Comparison of ENCODE assay signal across 16 cellular contexts in the genomic region with DNA sequence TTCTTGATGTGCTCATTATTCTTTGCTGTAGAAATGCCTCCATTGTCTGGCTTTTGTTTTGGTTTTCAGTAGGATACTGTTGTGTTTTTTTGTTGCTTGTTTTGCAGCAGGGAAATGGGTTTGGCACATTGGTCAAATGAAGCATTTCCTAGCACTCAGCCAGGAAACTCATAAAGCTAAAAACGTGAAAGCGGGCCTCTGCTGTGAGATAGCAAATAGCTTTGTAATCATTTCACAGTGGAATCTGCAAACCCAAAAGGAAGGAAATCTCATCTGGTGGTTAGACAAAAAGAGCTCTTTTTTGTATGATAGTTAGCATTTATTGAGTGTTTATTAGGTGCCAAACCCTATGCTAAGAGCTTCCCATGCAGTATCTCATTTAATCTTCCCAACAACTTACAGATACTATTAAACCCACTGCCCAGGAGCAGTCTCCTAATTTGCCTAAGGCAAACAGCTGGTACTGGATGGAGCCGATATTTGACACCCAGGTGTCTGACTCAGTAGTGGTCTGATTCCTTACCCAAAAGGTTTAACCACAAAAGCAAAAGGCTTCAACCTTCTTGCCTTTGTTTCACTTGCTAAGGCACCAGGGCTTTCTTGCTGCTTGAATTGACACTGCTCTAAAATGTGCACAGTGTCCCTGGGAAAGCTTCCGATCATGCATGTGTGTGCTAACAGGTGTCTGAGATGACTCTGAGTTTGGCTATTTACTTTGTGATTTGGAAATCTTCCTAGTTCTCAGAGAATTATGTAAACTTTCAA.
A peak's percentile ranks its signal among the peaks of the same experiment; 100 is the strongest.
DNase-seq lines count a peak whose midpoint lies in the region; ATAC-seq, FAIRE-seq and TF ChIP-seq lines count a peak whose summit lies in the region.
"Had no signal": no experiment of that assay in that cellular context is flagged by ENCODE, and none has a peak within 500 bp of the region (broad histone marks: within the 10 kb centered on the region; RNA-seq: fewer than 3 reads in every experiment).

No MANE protein-coding gene starts in this region.

- H2AK5ac ChIP-seq in H9 (ENCODE audit: insufficient read length, low read length): no peak overlapping the region

- no peak overlapping the region for H3K14ac ChIP-seq in H9 (ENCODE audit: insufficient read depth, low read length)

- H3K4ac ChIP-seq in H9 (ENCODE audit: low read depth, low read length): no peak overlapping the region

- H3K27ac ChIP-seq in DND-41 (ENCODE audit: low read length) (no peak overlapping the region), H9 (ENCODE audit: insufficient read length, low read depth, low read length) (no peak overlapping the region), small intestine (ENCODE audit: low read depth in 1 of 2, low read length in 1 of 2) (no peak overlapping the region)
- H3K27ac ChIP-seq: parathyroid adenoma, uterus had no signal

- H3K79me1 ChIP-seq in H9 (ENCODE audit: insufficient read depth, low read depth, low read length, poor library complexity, severe bottlenecking): no peaks in the 10 kb centered on the region

- H3K4me1 ChIP-seq in DND-41 (ENCODE audit: insufficient read depth, low read length): no peaks in the 10 kb centered on the region
- peaks cover 5% of the 10 kb centered on the region; the same call in 1 of the 2 replicates for H3K4me1 ChIP-seq in H9 (ENCODE audit: insufficient read depth, low read length)
- H3K4me1 ChIP-seq in small intestine (ENCODE audit: control insufficient read depth in 2 of 2, insufficient read depth in 1 of 2, low read depth in 1 of 2, low read length in 1 of 2): no peaks in the 10 kb centered on the region
- H3K4me1 ChIP-seq: parathyroid adenoma, uterus had no signal

- H3K23me2 ChIP-seq in H9 (ENCODE audit: insufficient read length, low read depth, low read length, poor library complexity, severe bottlenecking): no peaks in the 10 kb centered on the region

- H4K20me1 ChIP-seq in DND-41 (ENCODE audit: insufficient read depth, low read length): no peaks in the 10 kb centered on the region
- no peaks in the 10 kb centered on the region for H4K20me1 ChIP-seq in H9 (ENCODE audit: control insufficient read depth, insufficient read depth, insufficient read length)

- no peak overlapping the region for H2BK120ac ChIP-seq in H9 (ENCODE audit: low read depth, low read length, poor library complexity, severe bottlenecking)

- H3K9me3 Mint-ChIP-seq in H9 (peaks cover 0 to 6% of the 10 kb centered on the region in 2 experiments; a peak in 2 of 5 replicates), WTC11 (peaks cover 18% of the 10 kb centered on the region)

- H3K79me2 ChIP-seq in DND-41 (ENCODE audit: insufficient read depth, low read length) (no peaks in the 10 kb centered on the region), H9 (ENCODE audit: insufficient read depth, low read length) (no peaks in the 10 kb centered on the region)
- H3K79me2 ChIP-seq: parathyroid adenoma had no signal

- H3K9me3 ChIP-seq in DND-41 (ENCODE audit: insufficient read depth, low read length, severe bottlenecking): no peaks in the 10 kb centered on the region
- no peaks in the 10 kb centered on the region for H3K9me3 ChIP-seq in H9 (ENCODE audit: control insufficient read depth, low read depth, low read length)
- no peaks in the 10 kb centered on the region for H3K9me3 ChIP-seq in small intestine (ENCODE audit: control insufficient read depth, low read depth)
- H3K9me3 ChIP-seq: uterus had no signal

- H3K9ac ChIP-seq in DND-41 (ENCODE audit: low read depth, low read length) (no peak overlapping the region), H9 (ENCODE audit: extremely low read depth, insufficient read length, low read length) (no peak overlapping the region)
- H3K9ac ChIP-seq: parathyroid adenoma had no signal

- H3K4me3 Mint-ChIP-seq in H9 (no peak overlapping the region), WTC11 (no peak overlapping the region)

- H3K56ac ChIP-seq in H9 (ENCODE audit: insufficient read length, low read depth, low read length): no peak overlapping the region

- no peak overlapping the region for H4K5ac ChIP-seq in H9 (ENCODE audit: insufficient read length, low read depth, low read length)

- H3K4me1 Mint-ChIP-seq in H9 (peaks cover 21% of the 10 kb centered on the region in 2 experiments), WTC11 (peaks cover 24% of the 10 kb centered on the region)

- no peak overlapping the region for H2BK5ac ChIP-seq in H9 (ENCODE audit: insufficient read length, low read length)

- CTCF ChIA-PET in WTC11 (lab: Charles Lee): interaction anchor here (1.1 kb wide), 1 partner anchor 14 kb away, joined by 3 read pairs; no protein-coding TSS in a partner anchor

- POLR2A ChIA-PET in WTC11 (lab: Charles Lee): no interaction called here

- H3K4me3 ChIP-seq in DND-41 (ENCODE audit: low read depth in 1 of 2, low read length in 2 of 2): no peak overlapping the region
- H3K4me3 ChIP-seq in small intestine (ENCODE audit: low read depth in 1 of 2, low read length in 2 of 2): no peak overlapping the region
- H3K4me3 ChIP-seq: uterus had no signal

- no peak overlapping the region for H4K91ac ChIP-seq in H9 (ENCODE audit: insufficient read length, low read depth, low read length)

- no peak overlapping the region for H3K18ac ChIP-seq in H9 (ENCODE audit: insufficient read length, low read depth, low read length)

- H3K4me2 ChIP-seq in DND-41 (ENCODE audit: insufficient read depth, low read length) (no peak overlapping the region), H9 (ENCODE audit: insufficient read depth, insufficient read length, low read length) (no peak overlapping the region)

- no peak overlapping the region for H2BK20ac ChIP-seq in H9 (ENCODE audit: low read depth, low read length, poor library complexity, severe bottlenecking)

- no peak overlapping the region for H4K8ac ChIP-seq in H9 (replicated peaks; ENCODE audit: insufficient read length, low read depth, low read length)

- no peak overlapping the region for H3T11ph ChIP-seq in H9 (ENCODE audit: low read length)

- DNase-seq in DND-41 (no peak), H9 (peak; percentile 39), WTC11 (ENCODE audit: low spot score) (no peak), iris pigment epithelial cell (ENCODE audit: low read depth) (peak; percentile 36), small intestine (no peak), HuH-7.5 (ENCODE audit: low spot score) (no peak)
- DNase-seq: AML-193; erythroblast; kidney glomerular epithelial cell; NCI-H1105 treated with DMSO at 0.1 percent for 48 hours; NCI-H510A; stimulated activated naive CD4-positive, alpha-beta T cell treated with Interleukin-2 at 50 U/mL for 16 hours; uterus had no signal

- WGBS in H9 (ENCODE audit: extremely low coverage, insufficient read length, low lambda C conversion rate): no CpG with 5 or more reads among the region's 4 CpGs
- 59 to 60% (median 59%) methylated on average over 4 of the region's 4 CpGs for WGBS in small intestine, 3 donors

- TF ChIP-seq CTCF in DND-41 (IDR thresholded peaks at IDR 0.05; ENCODE audit: borderline replicate concordance, extremely low read depth, low read length, poor library complexity, severe bottlenecking): no peak
- no peak for TF ChIP-seq CTCF in H9 (conservative IDR thresholded peaks at IDR 0.05)
- TF ChIP-seq CTCF in WTC11 (IDR thresholded peaks at IDR 0.05): no peak

- ATAC-seq in DND-41 (ENCODE audit: insufficient read depth, low read depth): 0 out of 3 replicates have a peak, but pooled peaks have one; percentile 31
- ATAC-seq in WTC11: peak; percentile 76
- ATAC-seq in GM21423 (IDR thresholded peaks at IDR 0.05; ENCODE audit: unreplicated experiment): no peak
- ATAC-seq in HG03432 (IDR thresholded peaks at IDR 0.05; ENCODE audit: unreplicated experiment): no peak

- H3K36me3 ChIP-seq in DND-41 (ENCODE audit: insufficient read depth, low read length): no peaks in the 10 kb centered on the region
- H3K36me3 ChIP-seq in small intestine (ENCODE audit: control insufficient read depth in 2 of 2, insufficient read depth in 2 of 2, low read length in 2 of 2): no peaks in the 10 kb centered on the region
- H3K36me3 ChIP-seq: uterus had no signal

- H3K36me3 Mint-ChIP-seq in H9 (ENCODE audit: insufficient read depth in 1 of 3, low read depth in 3 of 3) (peaks cover 0 to 8% (median 4%) of the 10 kb centered on the region in 3 experiments; a peak in 2 of 7 replicates), WTC11 (no peaks in the 10 kb centered on the region)

- no peak overlapping the region for H2AFZ ChIP-seq in DND-41 (ENCODE audit: low read depth, low read length)
- no peak overlapping the region for H2AFZ ChIP-seq in H9 (ENCODE audit: low read length)
- H2AFZ ChIP-seq: parathyroid adenoma had no signal

- H2BK12ac ChIP-seq in H9 (ENCODE audit: insufficient read length, low read depth, low read length): no peak overlapping the region

- peaks cover 7% of the 10 kb centered on the region for H3K27me3 ChIP-seq in DND-41 (ENCODE audit: insufficient read depth, low read length, poor library complexity)
- no peaks in the 10 kb centered on the region for H3K27me3 ChIP-seq in H9 (ENCODE audit: insufficient read depth, low read length)
- no peaks in the 10 kb centered on the region for H3K27me3 ChIP-seq in small intestine (ENCODE audit: control insufficient read depth in 2 of 2, insufficient read depth in 2 of 2, low read length in 2 of 2)
- H3K27me3 ChIP-seq: uterus had no signal

- no peak for FAIRE-seq in small intestine (lab: Jason Lieb, UNC)

- H3K23ac ChIP-seq in H9 (ENCODE audit: insufficient read length, low read depth, low read length): no peak overlapping the region

- H2BK15ac ChIP-seq in H9 (ENCODE audit: low read depth, low read length): no peak overlapping the region

- H3K27me3 Mint-ChIP-seq in H9 (ENCODE audit: low read depth) (no peaks in the 10 kb centered on the region), WTC11 (ENCODE audit: low read depth) (no peaks in the 10 kb centered on the region)

- H3K27ac Mint-ChIP-seq in H9 (peak overlapping the region in 2 of 3 experiments; percentile 9 to 59; a peak in 1 of 7 replicates), WTC11 (peak overlapping the region; percentile 70)

TF ChIP-seq in WTC11, 78 proteins besides CTCF, POLR2A, EP300 and RAD21 (continues in another document):
- no peak for TF ChIP-seq ESRRA (CRISPR knock-in tag; IDR thresholded peaks at IDR 0.05; ENCODE audit: borderline replicate concordance)

Comparison
In these comparisons a context has a peak if more than half of its experiments do, and no peak if none do; other contexts are left out.
1. ATAC-seq: peak in DND-41 (single experiment) and WTC11 (single experiment); none in GM21423 (single experiment) and HG03432 (single experiment).
2. DNase-seq: peak in H9 (single experiment) and iris pigment epithelial cell (single experiment); none in DND-41 (single experiment), WTC11 (single experiment), small intestine (single experiment) and HuH-7.5 (single experiment).